ENCODE assay signal across 8 cellular contexts in genomic region chr3:171704002-171704401, GRCh38.
A peak's percentile ranks its signal among the peaks of the same experiment; 100 is the strongest.
DNase-seq lines count a peak whose midpoint lies in the region; ATAC-seq, FAIRE-seq and TF ChIP-seq lines count a peak whose summit lies in the region.
"Had no signal": no experiment of that assay in that cellular context is flagged by ENCODE, and none has a peak within 500 bp of the region (broad histone marks: within the 10 kb centered on the region; RNA-seq: fewer than 3 reads in every experiment).

No MANE protein-coding gene starts in this region.

- dilution Hi-C loops in endothelial cell of umbilical vein (cut with MboI; ENCODE audit: extremely low pct_ligation_motif_present, low sequenced_read_pairs) = no loop called here

- no TSS peak for BruUV-seq in endothelial cell of umbilical vein (replicated peaks; lab: Mats Ljungman, UMichigan)

- no peak for ATAC-seq in HG02759 (IDR thresholded peaks at IDR 0.05; ENCODE audit: unreplicated experiment)
- ATAC-seq in gastrocnemius medialis = no peak

- H2AFZ ChIP-seq in endothelial cell of umbilical vein (ENCODE audit: low read depth, low read length) = no peak overlapping the region

- H3K27ac ChIP-seq in endothelial cell of umbilical vein (ENCODE audit: insufficient read depth, low read depth, low read length) = no peak overlapping the region
- no peak overlapping the region for H3K27ac ChIP-seq in gastrocnemius medialis

- CTCF ChIA-PET in endothelial cell of umbilical vein (lab: Charles Lee) = interaction anchor here (0.7 to 5.8 kb wide), 4 partner anchors 35 to 130 kb away, joined by 5 to 60 read pairs (median 12); no protein-coding TSS in a partner anchor

- FAIRE-seq in endothelial cell of umbilical vein (lab: Jason Lieb, UNC) = peak; percentile 78
- FAIRE-seq: TTC549 had no signal

- H3K9me3 ChIP-seq in endothelial cell of umbilical vein (replicated peaks; ENCODE audit: control insufficient read depth, insufficient read depth, low read length) (no peaks in the 10 kb centered on the region), gastrocnemius medialis (no peaks in the 10 kb centered on the region)

- no peak overlapping the region for H3K4me2 ChIP-seq in endothelial cell of umbilical vein (ENCODE audit: insufficient read depth, low read length)

- H3K4me1 ChIP-seq in endothelial cell of umbilical vein (ENCODE audit: control insufficient read depth, extremely low read depth, insufficient read depth, low read length) (no peaks in the 10 kb centered on the region), gastrocnemius medialis (no peaks in the 10 kb centered on the region)

- in situ Hi-C loops in gastrocnemius medialis (cut with MboI; ENCODE audit: low sequenced_read_pairs in 4 of 4) = no loop called here

- POLR2A ChIA-PET in endothelial cell of umbilical vein (lab: Charles Lee) = no interaction called here

- no peak overlapping the region for H3K9ac ChIP-seq in endothelial cell of umbilical vein (replicated peaks; ENCODE audit: extremely low read depth, insufficient read depth, low read length)

- no peaks in the 10 kb centered on the region for H3K9me1 ChIP-seq in endothelial cell of umbilical vein (replicated peaks; ENCODE audit: control insufficient read depth, extremely low read depth, insufficient read depth, low read length)

- H3K4me3 ChIP-seq in HFF-Myc (replicated peaks; ENCODE audit: low read depth, low read length) = no peak overlapping the region
- no peak overlapping the region for H3K4me3 ChIP-seq in endothelial cell of umbilical vein (replicated peaks in 1 of 3; ENCODE audit: insufficient read depth in 1 of 3, low read depth in 1 of 3, low read length in 3 of 3)
- no peak overlapping the region for H3K4me3 ChIP-seq in gastrocnemius medialis

- peak; percentile 54 for DNase-seq in EL
- DNase-seq in HFF-Myc (ENCODE audit: extremely low read depth, low read depth) = peak; percentile 17
- DNase-seq in RKO (ENCODE audit: low spot score) = peak; percentile 56
- peak; percentile 45 for DNase-seq in endothelial cell of umbilical vein (ENCODE audit: low read depth, low spot score)
- DNase-seq in renal cortical epithelial cell (ENCODE audit: low read depth) = peak; percentile 35
- no peak for DNase-seq in gastrocnemius medialis

- H3K79me2 ChIP-seq in endothelial cell of umbilical vein (ENCODE audit: control insufficient read depth, insufficient read depth, low read length) = no peaks in the 10 kb centered on the region

- TF ChIP-seq POLR2A in endothelial cell of umbilical vein (IDR thresholded peaks at IDR 0.05; ENCODE audit: low read depth, low read length) (no peak), gastrocnemius medialis (IDR thresholded peaks at IDR 0.05) (no peak)

- peak; percentile 75 for TF ChIP-seq CTCF in HFF-Myc (IDR thresholded peaks at IDR 0.05; ENCODE audit: low read depth, low read length, missing control alignments)
- TF ChIP-seq CTCF in endothelial cell of umbilical vein (IDR thresholded peaks at IDR 0.05; ENCODE audit: extremely low read depth in 1 of 2, insufficient read depth in 1 of 2, low read depth in 1 of 2, low read length in 2 of 2) = peak; percentile 59 to 69
- peak in 2 of 5 experiments; percentile 14 to 26 for TF ChIP-seq CTCF in gastrocnemius medialis (IDR thresholded peaks at IDR 0.05 in 4 of 5, conservative IDR thresholded peaks at IDR 0.05 in 1 of 5)

- intact Hi-C loops in endothelial cell of umbilical vein (cut with micrococcal nuclease) (loop anchor here (1.0 to 5.0 kb wide), 4 partner anchors 68 to 338 kb away; no protein-coding TSS in a partner anchor), gastrocnemius medialis (cut with DNase I; ENCODE audit: low total_unique reads) (no loop called here)

- H3K27me3 ChIP-seq in endothelial cell of umbilical vein (ENCODE audit: control insufficient read depth in 2 of 2, insufficient read depth in 2 of 2, low read length in 2 of 2) (no peaks in the 10 kb centered on the region), gastrocnemius medialis (no peaks in the 10 kb centered on the region)

- no peaks in the 10 kb centered on the region for H4K20me1 ChIP-seq in endothelial cell of umbilical vein (replicated peaks; ENCODE audit: control insufficient read depth, extremely low read depth, insufficient read depth, low read length)

- H3K36me3 ChIP-seq in endothelial cell of umbilical vein (ENCODE audit: control insufficient read depth in 2 of 2, extremely low read depth in 1 of 2, insufficient read depth in 2 of 2, low read length in 2 of 2) = peaks cover 5 to 11% of the 10 kb centered on the region in 2 experiments
- no peaks in the 10 kb centered on the region for H3K36me3 ChIP-seq in gastrocnemius medialis

TF ChIP-seq in endothelial cell of umbilical vein, 7 proteins besides CTCF, POLR2A, EP300 and RAD21:
- TF ChIP-seq FOS (IDR thresholded peaks at IDR 0.05; ENCODE audit: borderline replicate concordance, insufficient read depth, low read length) (no peak), JUN (IDR thresholded peaks at IDR 0.05; ENCODE audit: borderline replicate concordance, insufficient read depth, insufficient read length, low read depth) (no peak), MAX (IDR thresholded peaks at IDR 0.05; ENCODE audit: insufficient read depth, insufficient read length) (no peak), GATA2 (IDR thresholded peaks at IDR 0.05; ENCODE audit: insufficient read depth, insufficient read length, low read depth, low read length) (no peak), EZH2 (IDR thresholded peaks at IDR 0.05; ENCODE audit: borderline replicate concordance, low read depth, low read length, severe bottlenecking) (no peak), MYC (IDR thresholded peaks at IDR 0.05; ENCODE audit: low read depth, low read length) (no peak), POLR2AphosphoS5 (IDR thresholded peaks at IDR 0.05; ENCODE audit: insufficient read depth, low read depth, low read length) (no peak)

Comparison
In these comparisons a context has a peak if more than half of its experiments do, and no peak if none do; other contexts are left out.
1. DNase-seq: peak in EL (single experiment), HFF-Myc (single experiment), RKO (single experiment), endothelial cell of umbilical vein (single experiment) and renal cortical epithelial cell (single experiment); none in gastrocnemius medialis (0 of 2).